In the genomic region with DNA sequence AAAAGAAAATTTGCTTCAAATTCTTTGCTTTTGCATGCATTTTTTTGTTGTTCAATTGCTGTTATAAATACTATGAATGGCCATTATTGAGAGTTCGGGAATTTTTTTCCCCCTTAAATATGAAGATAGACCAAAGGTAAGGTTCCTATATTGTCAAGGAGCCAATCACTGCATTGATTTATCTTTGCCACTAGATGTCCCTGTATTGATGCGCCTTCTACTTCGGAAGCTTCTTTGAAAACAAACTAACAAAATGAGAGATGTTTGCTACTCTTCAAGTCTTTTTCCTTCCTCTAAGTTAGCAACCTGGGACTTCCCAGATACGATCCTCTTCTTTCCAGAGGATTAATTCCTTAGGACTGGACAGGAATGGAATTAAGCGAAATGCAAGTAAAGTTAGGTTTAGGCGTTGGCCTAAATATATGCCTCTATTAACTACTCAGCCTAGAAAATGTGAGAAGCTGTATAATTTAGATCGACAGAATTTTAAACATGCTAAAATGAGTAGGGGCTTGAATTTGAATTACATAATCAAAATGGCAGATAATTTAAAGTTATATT, we compare ENCODE assay signal across 8 cellular contexts.
DNase-seq lines count a peak whose midpoint lies in the region; ATAC-seq and TF ChIP-seq lines count a peak whose summit lies in the region.

No MANE protein-coding gene starts in this region.

- H3K9me3 Mint-ChIP-seq in natural killer cell (peaks cover 0 to 15% of the 10 kb centered on the region in 2 donors), brain (peaks cover 0 to 17% (median 10%) of the 10 kb centered on the region in 5 experiments)
- peaks cover 13% of the 10 kb centered on the region for H3K9me3 Mint-ChIP-seq in natural killer cell treated with Interleukin-12 subunit alpha and Interleukin-12 subunit beta and Interleukin-15 and Interleukin-18, amount 100 ng/mL, for 72 hours
- H3K9me3 Mint-ChIP-seq in activated T-helper 1 cell treated with anti-CD3 and anti-CD28 coated beads, Interleukin-12 subunit alpha, Interleukin-12 subunit beta, Interleukin-2, Interleukin-4 antibody, amounts not matched to agents 30 ng/mL and 10 ng/mL and 1 ng/mL, durations not matched to agents 14 hours and 24 hours and 36 hours, result peaks cover 6% of the 10 kb centered on the region

- peak; percentile 29 for TF ChIP-seq CTCF in natural killer cell (IDR thresholded peaks at IDR 0.05)
- peak; percentile 71 to 75 for TF ChIP-seq CTCF in brain (conservative IDR thresholded peaks at IDR 0.05)
- TF ChIP-seq CTCF in lower lobe of right lung (IDR thresholded peaks at IDR 0.05), result peak; percentile 62

- intact Hi-C loops in natural killer cell (cut with micrococcal nuclease) (no loop called here), lower lobe of right lung (cut with DNase I) (no loop called here)
- intact Hi-C loops in activated T-helper 1 cell treated with anti-CD3 and anti-CD28 coated beads, Interleukin-12 subunit alpha, Interleukin-12 subunit beta, Interleukin-2, Interleukin-4 antibody, amounts not matched to agents 30 ng/mL and 10 ng/mL and 1 ng/mL, durations not matched to agents 14 hours and 24 hours and 36 hours (cut with micrococcal nuclease), result loop anchor here (1.0 to 5.0 kb wide), 2 partner anchors 77 to 135 kb away; no protein-coding TSS in a partner anchor

- H3K4me3 Mint-ChIP-seq in natural killer cell (no peak overlapping the region), brain (no peak overlapping the region)
- no peak overlapping the region for H3K4me3 Mint-ChIP-seq in natural killer cell treated with Interleukin-12 subunit alpha and Interleukin-12 subunit beta and Interleukin-15 and Interleukin-18, amount 100 ng/mL, for 72 hours
- no peak overlapping the region for H3K4me3 Mint-ChIP-seq in activated T-helper 1 cell treated with anti-CD3 and anti-CD28 coated beads, Interleukin-12 subunit alpha, Interleukin-12 subunit beta, Interleukin-2, Interleukin-4 antibody, amounts not matched to agents 30 ng/mL and 10 ng/mL and 1 ng/mL, durations not matched to agents 14 hours and 24 hours and 36 hours

- peak in 1 of 3 donors; percentile 40 for ATAC-seq in natural killer cell
- ATAC-seq in natural killer cell treated with Interleukin-12 subunit alpha and Interleukin-12 subunit beta and Interleukin-15 and Interleukin-18, amount 100 ng/mL, for 72 hours, result no peak
- ATAC-seq in lower lobe of right lung, result peak in 1 of 2 donors; percentile 44

- H3K27ac Mint-ChIP-seq in natural killer cell (no peak overlapping the region), brain (peak overlapping the region in 1 of 5 experiments; percentile 35)
- H3K27ac Mint-ChIP-seq in natural killer cell treated with Interleukin-12 subunit alpha and Interleukin-12 subunit beta and Interleukin-15 and Interleukin-18, amount 100 ng/mL, for 72 hours, result no peak overlapping the region
- H3K27ac Mint-ChIP-seq in activated T-helper 1 cell treated with anti-CD3 and anti-CD28 coated beads, Interleukin-12 subunit alpha, Interleukin-12 subunit beta, Interleukin-2, Interleukin-4 antibody, amounts not matched to agents 30 ng/mL and 10 ng/mL and 1 ng/mL, durations not matched to agents 14 hours and 24 hours and 36 hours, result no peak overlapping the region

- H3K27me3 Mint-ChIP-seq in natural killer cell (ENCODE audit: low read depth in 2 of 2) (peaks cover 8 to 11% of the 10 kb centered on the region in 2 donors), brain (peaks cover 3% of the 10 kb centered on the region)
- H3K27me3 Mint-ChIP-seq in natural killer cell treated with Interleukin-12 subunit alpha and Interleukin-12 subunit beta and Interleukin-15 and Interleukin-18, amount 100 ng/mL, for 72 hours, result peaks cover 6 to 11% of the 10 kb centered on the region in 2 donors
- H3K27me3 Mint-ChIP-seq in activated T-helper 1 cell treated with anti-CD3 and anti-CD28 coated beads, Interleukin-12 subunit alpha, Interleukin-12 subunit beta, Interleukin-2, Interleukin-4 antibody, amounts not matched to agents 30 ng/mL and 10 ng/mL and 1 ng/mL, durations not matched to agents 14 hours and 24 hours and 36 hours (ENCODE audit: insufficient read depth), result no peaks in the 10 kb centered on the region

- H3K4me1 ChIP-seq in lower lobe of right lung, result no peaks in the 10 kb centered on the region

- H3K36me3 ChIP-seq in lower lobe of right lung, result no peaks in the 10 kb centered on the region

- H3K27me3 ChIP-seq in lower lobe of right lung (ENCODE audit: low read depth), result no peaks in the 10 kb centered on the region

- H3K4me1 Mint-ChIP-seq in natural killer cell, result peaks cover 0 to 5% of the 10 kb centered on the region in 2 donors
- no peaks in the 10 kb centered on the region for H3K4me1 Mint-ChIP-seq in natural killer cell treated with Interleukin-12 subunit alpha and Interleukin-12 subunit beta and Interleukin-15 and Interleukin-18, amount 100 ng/mL, for 72 hours (ENCODE audit: low read depth in 2 of 2)
- H3K4me1 Mint-ChIP-seq in brain, result peaks cover 10% of the 10 kb centered on the region
- H3K4me1 Mint-ChIP-seq in activated T-helper 1 cell treated with anti-CD3 and anti-CD28 coated beads, Interleukin-12 subunit alpha, Interleukin-12 subunit beta, Interleukin-2, Interleukin-4 antibody, amounts not matched to agents 30 ng/mL and 10 ng/mL and 1 ng/mL, durations not matched to agents 14 hours and 24 hours and 36 hours (ENCODE audit: low read depth), result no peaks in the 10 kb centered on the region

- H3K4me3 ChIP-seq in lower lobe of right lung, result no peak overlapping the region

- peaks cover 10% of the 10 kb centered on the region for H3K9me3 ChIP-seq in lower lobe of right lung

- DNase-seq in natural killer cell (no peak), NCI-H146 (lab: John Stamatoyannopoulos, UW) (peak; percentile 55), lower lobe of right lung (no peak)
- DNase-seq in natural killer cell treated with Interleukin-12 subunit alpha and Interleukin-12 subunit beta and Interleukin-15 and Interleukin-18, amount 100 ng/mL, for 72 hours (ENCODE audit: low spot score), result no peak
- DNase-seq in activated T-helper 1 cell treated with anti-CD3 and anti-CD28 coated beads, Interleukin-12 subunit alpha, Interleukin-12 subunit beta, Interleukin-2, Interleukin-4 antibody, amounts not matched to agents 30 ng/mL and 10 ng/mL and 1 ng/mL, durations not matched to agents 14 hours and 24 hours and 36 hours (ENCODE audit: low spot score), result no peak
- no peak for DNase-seq in activated T-cell treated with anti-CD3 and anti-CD28 coated beads, Interleukin-2, amount 50 U/mL, for 1 hour
- no peak for DNase-seq in stimulated activated CD4-positive, alpha-beta T cell treated with anti-CD3 and anti-CD28 coated beads, Interleukin-4, amount 100 ng/mL, for 1 hour

- no peaks in the 10 kb centered on the region for H3K36me3 Mint-ChIP-seq in natural killer cell
- peaks cover 7% of the 10 kb centered on the region for H3K36me3 Mint-ChIP-seq in natural killer cell treated with Interleukin-12 subunit alpha and Interleukin-12 subunit beta and Interleukin-15 and Interleukin-18, amount 100 ng/mL, for 72 hours
- H3K36me3 Mint-ChIP-seq in brain, result peaks cover 8% of the 10 kb centered on the region
- H3K36me3 Mint-ChIP-seq in activated T-helper 1 cell treated with anti-CD3 and anti-CD28 coated beads, Interleukin-12 subunit alpha, Interleukin-12 subunit beta, Interleukin-2, Interleukin-4 antibody, amounts not matched to agents 30 ng/mL and 10 ng/mL and 1 ng/mL, durations not matched to agents 14 hours and 24 hours and 36 hours (ENCODE audit: low read depth), result no peaks in the 10 kb centered on the region

- no peak overlapping the region for H3K27ac ChIP-seq in lower lobe of right lung
